25 cellular contexts compared by ENCODE assay signal in the genomic region with DNA sequence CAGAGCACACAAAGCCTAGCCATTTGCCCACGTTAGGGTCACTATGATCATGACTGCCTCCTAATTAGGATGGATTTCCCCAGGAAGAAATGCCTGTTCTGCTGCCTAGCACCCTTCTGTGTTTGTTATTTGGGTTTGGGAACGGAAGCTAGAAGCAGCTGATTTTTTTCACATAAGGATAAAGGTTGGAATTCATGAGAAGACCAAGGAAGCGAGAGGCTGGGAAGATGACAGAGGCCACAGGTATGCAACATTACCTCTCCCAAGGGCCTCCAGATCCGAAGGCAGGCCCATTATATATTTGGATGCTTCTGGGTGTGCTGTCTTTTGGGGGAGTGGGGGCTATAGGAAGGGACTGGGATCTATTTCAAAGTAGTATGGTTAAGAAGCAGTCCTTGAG.
"Had no signal": no experiment of that assay in that cellular context is flagged by ENCODE, and none has a peak within 500 bp of the region (broad histone marks: within the 10 kb centered on the region; RNA-seq: fewer than 3 reads in every experiment).

No MANE protein-coding gene starts in this region.

- H3K4me1 ChIP-seq: ascending aorta had no signal

- H3K9me3 Mint-ChIP-seq: activated CD4-positive, alpha-beta memory T cell treated with anti-CD3 and anti-CD28 coated beads for 36 hours; activated CD4-positive, alpha-beta T cell treated with anti-CD3 and anti-CD28 coated beads, Interleukin-2, amount 10 ng/mL, durations not matched to agents 24 days and 14 days; activated naive CD4-positive, alpha-beta T cell treated with anti-CD3 and anti-CD28 coated beads for 36 hours; activated naive CD4-positive, alpha-beta T cell treated with anti-CD3 and anti-CD28 coated beads, Interleukin-2, amount 50 U/mL, for 24 hours; activated naive CD8-positive, alpha-beta T cell treated with anti-CD3 and anti-CD28 coated beads, Interleukin-2, amount 10 ng/mL, durations not matched to agents 7 days and 5 days; activated T-helper 1 cell treated with anti-CD3 and anti-CD28 coated beads, Interleukin-12 subunit alpha, Interleukin-12 subunit beta, Interleukin-2, Interleukin-4 antibody, amounts not matched to agents 30 ng/mL and 10 ng/mL and 1 ng/mL, durations not matched to agents 14 hours and 24 hours and 36 hours; activated T-helper 2 cell treated with anti-CD3 and anti-CD28 coated beads, Interferon-gamma antibody, Interleukin-2, Interleukin-4, amounts not matched to agents 10 μg/mL and 5 μg/mL and 100 μg/mL, durations not matched to agents 14 hours and 24 hours and 36 hours; central memory CD8-positive, alpha-beta T cell had no signal

- DNase-seq: activated CD4-positive, alpha-beta memory T cell treated with anti-CD3 and anti-CD28 coated beads for 36 hours; activated CD4-positive, alpha-beta T cell treated with anti-CD3 and anti-CD28 coated beads for 36 hours; activated CD4-positive, alpha-beta T cell treated with anti-CD3 and anti-CD28 coated beads, Interleukin-2, amount 10 ng/mL, durations not matched to agents 24 days and 14 days; activated CD4-positive, CD25-positive, alpha-beta regulatory T cell; activated CD4-positive, CD25-positive, alpha-beta regulatory T cell treated with anti-CD3 and anti-CD28 coated beads, Interleukin-2, amount 50 U/mL, for 72 hours; activated CD8-positive, alpha-beta memory T cell treated with anti-CD3 and anti-CD28 coated beads, Interleukin-2, amount 10 ng/mL, durations not matched to agents 7 days and 5 days; activated CD8-positive, alpha-beta memory T cell treated with anti-CD3 and anti-CD28 coated beads, Interleukin-2, amount 50 U/mL, for 4 hours; activated CD8-positive, alpha-beta T cell treated with anti-CD3 and anti-CD28 coated beads, Interleukin-2, amount 10 ng/mL, durations not matched to agents 7 days and 5 days; activated effector memory CD4-positive, alpha-beta T cell treated with anti-CD3 and anti-CD28 coated beads, Interleukin-2, amount 50 U/mL, for 16 hours; activated naive CD4-positive, alpha-beta T cell treated with anti-CD3 and anti-CD28 coated beads for 36 hours; activated naive CD8-positive, alpha-beta T cell treated with anti-CD3 and anti-CD28 coated beads, Interleukin-2, amount 10 ng/mL, durations not matched to agents 7 days and 5 days; activated T-cell treated with anti-CD3 and anti-CD28 coated beads, Interleukin-2, amount 50 U/mL, for 1 hour; activated T-cell treated with anti-CD3 and anti-CD28 coated beads, Interleukin-2, amount 50 U/mL, for 48 hours; brain microvascular endothelial cell; cortex of kidney; effector CD8-positive, alpha-beta T cell; foreskin fibroblast; head of caudate nucleus; T-helper 2 cell had no signal

- ATAC-seq: activated CD4-positive, alpha-beta T cell treated with anti-CD3 and anti-CD28 coated beads for 36 hours; activated CD8-positive, alpha-beta memory T cell treated with anti-CD3 and anti-CD28 coated beads, Interleukin-2, amount 10 ng/mL, durations not matched to agents 7 days and 5 days; activated CD8-positive, alpha-beta T cell treated with anti-CD3 and anti-CD28 coated beads, Interleukin-2, amount 10 ng/mL, durations not matched to agents 7 days and 5 days had no signal

- H3K27ac Mint-ChIP-seq: activated CD4-positive, alpha-beta memory T cell treated with anti-CD3 and anti-CD28 coated beads for 36 hours; activated CD4-positive, alpha-beta T cell treated with anti-CD3 and anti-CD28 coated beads for 36 hours; activated CD4-positive, alpha-beta T cell treated with anti-CD3 and anti-CD28 coated beads, Interleukin-2, amount 10 ng/mL, durations not matched to agents 24 days and 14 days; activated CD8-positive, alpha-beta memory T cell treated with anti-CD3 and anti-CD28 coated beads, Interleukin-2, amount 10 ng/mL, durations not matched to agents 7 days and 5 days; activated CD8-positive, alpha-beta T cell treated with anti-CD3 and anti-CD28 coated beads, Interleukin-2, amount 10 ng/mL, durations not matched to agents 7 days and 5 days; activated naive CD4-positive, alpha-beta T cell treated with anti-CD3 and anti-CD28 coated beads for 36 hours; activated naive CD4-positive, alpha-beta T cell treated with anti-CD3 and anti-CD28 coated beads, Interleukin-2, amount 50 U/mL, for 24 hours; activated naive CD8-positive, alpha-beta T cell treated with anti-CD3 and anti-CD28 coated beads, Interleukin-2, amount 10 ng/mL, durations not matched to agents 7 days and 5 days; activated T-helper 1 cell treated with anti-CD3 and anti-CD28 coated beads, Interleukin-12 subunit alpha, Interleukin-12 subunit beta, Interleukin-2, Interleukin-4 antibody, amounts not matched to agents 30 ng/mL and 10 ng/mL and 1 ng/mL, durations not matched to agents 14 hours and 24 hours and 36 hours; activated T-helper 2 cell treated with anti-CD3 and anti-CD28 coated beads, Interferon-gamma antibody, Interleukin-2, Interleukin-4, amounts not matched to agents 10 μg/mL and 5 μg/mL and 100 μg/mL, durations not matched to agents 14 hours and 24 hours and 36 hours had no signal

- H3K4me3 ChIP-seq: ascending aorta had no signal

- H3K36me3 ChIP-seq: ascending aorta, brain microvascular endothelial cell had no signal

- H3K27ac ChIP-seq: ascending aorta, brain microvascular endothelial cell, epithelial cell of prostate had no signal

- H3K36me3 Mint-ChIP-seq: activated CD4-positive, alpha-beta memory T cell treated with anti-CD3 and anti-CD28 coated beads for 36 hours; activated CD8-positive, alpha-beta memory T cell treated with anti-CD3 and anti-CD28 coated beads, Interleukin-2, amount 10 ng/mL, durations not matched to agents 7 days and 5 days; activated naive CD4-positive, alpha-beta T cell treated with anti-CD3 and anti-CD28 coated beads, Interleukin-2, amount 50 U/mL, for 24 hours; activated naive CD8-positive, alpha-beta T cell treated with anti-CD3 and anti-CD28 coated beads, Interleukin-2, amount 10 ng/mL, durations not matched to agents 7 days and 5 days had no signal

- H3K27me3 ChIP-seq: ascending aorta, brain microvascular endothelial cell had no signal

- H3K9me3 ChIP-seq: ascending aorta had no signal
